In genomic region chr20:52103911-52104545, GRCh38 we compare ENCODE assay signal across 8 cellular contexts.
A peak's percentile ranks its signal among the peaks of the same experiment; 100 is the strongest.
DNase-seq lines count a peak whose midpoint lies in the region; ATAC-seq and TF ChIP-seq lines count a peak whose summit lies in the region.

No MANE protein-coding gene starts in this region.

- intact Hi-C loops in stomach (cut with DNase I; ENCODE audit: low total_unique reads): no loop called here

- no peak for TF ChIP-seq CTCF in stomach (IDR thresholded peaks at IDR 0.05)

- 2 to 5% (median 3%) methylated on average over 32 to 33 of the region's 33 CpGs for WGBS in stomach, 5 donors

- no peak overlapping the region for H3K27ac ChIP-seq in stomach

- no peak overlapping the region for H3K27ac Mint-ChIP-seq in activated T-cell treated with anti-CD3 and anti-CD28 coated beads, Interleukin-2, amount 50 U/mL, for 24 hours
- H3K27ac Mint-ChIP-seq in activated CD4-positive, alpha-beta memory T cell treated with anti-CD3 and anti-CD28 coated beads, Interleukin-2, amount 10 ng/mL, durations not matched to agents 7 days and 5 days: no peak overlapping the region

- H3K9me3 ChIP-seq in stomach: no peaks in the 10 kb centered on the region

- ATAC-seq in GM21515 (IDR thresholded peaks at IDR 0.05; ENCODE audit: unreplicated experiment): no peak
- no peak for ATAC-seq in GM21825 (IDR thresholded peaks at IDR 0.05; ENCODE audit: unreplicated experiment)

- H3K36me3 ChIP-seq in stomach: no peaks in the 10 kb centered on the region

- DNase-seq in activated T-cell treated with anti-CD3 and anti-CD28 coated beads, Interleukin-2, amount 50 U/mL, for 24 hours: peak; percentile 32
- DNase-seq in activated T-cell treated with anti-CD3 and anti-CD28 coated beads, Interleukin-2, amount 50 U/mL, for 1 hour: no peak
- DNase-seq in activated CD4-positive, alpha-beta memory T cell treated with anti-CD3 and anti-CD28 coated beads, Interleukin-2, amount 10 ng/mL, durations not matched to agents 7 days and 5 days: peak; percentile 21
- DNase-seq in iPS DF 19.7 (ENCODE audit: low read depth, low spot score) (peak; percentile 57), stomach (no peak), kidney glomerular epithelial cell (lab: John Stamatoyannopoulos, UW) (no peak)

- POLR2A ChIA-PET in activated CD4-positive, alpha-beta memory T cell treated with anti-CD3 and anti-CD28 coated beads, Interleukin-2, amount 10 ng/mL, durations not matched to agents 7 days and 5 days (lab: Charles Lee): no interaction called here

- CTCF ChIA-PET in activated CD4-positive, alpha-beta memory T cell treated with anti-CD3 and anti-CD28 coated beads, Interleukin-2, amount 10 ng/mL, durations not matched to agents 7 days and 5 days (lab: Charles Lee): interaction anchor here (0.8 kb wide), 1 partner anchor 22 kb away, joined by 3 read pairs; no protein-coding TSS in a partner anchor

- H3K4me1 Mint-ChIP-seq in activated T-cell treated with anti-CD3 and anti-CD28 coated beads, Interleukin-2, amount 50 U/mL, for 24 hours (ENCODE audit: low read depth): peaks cover 28% of the 10 kb centered on the region
- H3K4me1 Mint-ChIP-seq in activated CD4-positive, alpha-beta memory T cell treated with anti-CD3 and anti-CD28 coated beads, Interleukin-2, amount 10 ng/mL, durations not matched to agents 7 days and 5 days: peaks cover 22% of the 10 kb centered on the region

- TF ChIP-seq POLR2A in stomach (IDR thresholded peaks at IDR 0.05): no peak

- H3K4me3 ChIP-seq in stomach: peak overlapping the region; percentile 35 to 55 (median 44)

- H3K9me3 Mint-ChIP-seq in activated T-cell treated with anti-CD3 and anti-CD28 coated beads, Interleukin-2, amount 50 U/mL, for 24 hours: no peaks in the 10 kb centered on the region
- no peaks in the 10 kb centered on the region for H3K9me3 Mint-ChIP-seq in activated CD4-positive, alpha-beta memory T cell treated with anti-CD3 and anti-CD28 coated beads, Interleukin-2, amount 10 ng/mL, durations not matched to agents 7 days and 5 days

- no peak for TF ChIP-seq EP300 in stomach (IDR thresholded peaks at IDR 0.05)

- peaks cover 15 to 42% (median 36%) of the 10 kb centered on the region in 3 donors for H3K27me3 ChIP-seq in stomach

- H3K4me3 Mint-ChIP-seq in activated T-cell treated with anti-CD3 and anti-CD28 coated beads, Interleukin-2, amount 50 U/mL, for 24 hours: peak overlapping the region; percentile 68
- peak overlapping the region; percentile 24 for H3K4me3 Mint-ChIP-seq in activated CD4-positive, alpha-beta memory T cell treated with anti-CD3 and anti-CD28 coated beads, Interleukin-2, amount 10 ng/mL, durations not matched to agents 7 days and 5 days

- H3K4me1 ChIP-seq in stomach: peaks cover 25 to 31% (median 29%) of the 10 kb centered on the region in 4 donors

- no peaks in the 10 kb centered on the region for H3K36me3 Mint-ChIP-seq in activated T-cell treated with anti-CD3 and anti-CD28 coated beads, Interleukin-2, amount 50 U/mL, for 24 hours (ENCODE audit: low read depth)
- H3K36me3 Mint-ChIP-seq in activated CD4-positive, alpha-beta memory T cell treated with anti-CD3 and anti-CD28 coated beads, Interleukin-2, amount 10 ng/mL, durations not matched to agents 7 days and 5 days (ENCODE audit: low read depth): no peaks in the 10 kb centered on the region

- H3K27me3 Mint-ChIP-seq in activated T-cell treated with anti-CD3 and anti-CD28 coated beads, Interleukin-2, amount 50 U/mL, for 24 hours: peaks cover 50% of the 10 kb centered on the region
- peaks cover 35% of the 10 kb centered on the region for H3K27me3 Mint-ChIP-seq in activated CD4-positive, alpha-beta memory T cell treated with anti-CD3 and anti-CD28 coated beads, Interleukin-2, amount 10 ng/mL, durations not matched to agents 7 days and 5 days

Comparison
In these comparisons a context has a peak if more than half of its experiments do, and no peak if none do; other contexts are left out.
1. DNase-seq: peak in activated T-cell treated with anti-CD3 and anti-CD28 coated beads, Interleukin-2, amount 50 U/mL, for 24 hours (single experiment), activated CD4-positive, alpha-beta memory T cell treated with anti-CD3 and anti-CD28 coated beads, Interleukin-2, amount 10 ng/mL, durations not matched to agents 7 days and 5 days (single experiment) and iPS DF 19.7 (single experiment); none in activated T-cell treated with anti-CD3 and anti-CD28 coated beads, Interleukin-2, amount 50 U/mL, for 1 hour (single experiment), stomach (single experiment) and kidney glomerular epithelial cell (single experiment).